Comparison of ENCODE assay signal across 11 cellular contexts in genomic region chr11:65353376-65353775, GRCh38. TPM values are rescaled to one million over a fixed set of nuclear protein-coding genes. Genes with fewer than 3 reads are reported as not detected.
DNase-seq lines count a peak whose midpoint lies in the region; ATAC-seq and TF ChIP-seq lines count a peak whose summit lies in the region.
"Had no signal": no experiment of that assay in that cellular context is flagged by ENCODE, and none has a peak within 500 bp of the region (broad histone marks: within the 10 kb centered on the region; RNA-seq: fewer than 3 reads in every experiment).

No MANE protein-coding gene starts in this region.

- no peak overlapping the region for H3K27ac ChIP-seq in CD8-positive, alpha-beta T cell (ENCODE audit: low read depth, low read length)
- peak overlapping the region; percentile 98 for H3K27ac ChIP-seq in neutrophil

- H3K36me3 ChIP-seq in CD8-positive, alpha-beta T cell (ENCODE audit: insufficient read depth, low read length) = peaks cover 26% of the 10 kb centered on the region
- H3K36me3 ChIP-seq in neutrophil = peaks cover 51% of the 10 kb centered on the region

- POLR2A ChIA-PET in CD8-positive, alpha-beta T cell (lab: Charles Lee) = interaction anchor here (1.1 to 1.4 kb wide), 3 partner anchors 20 to 172 kb away, joined by 3 to 4 read pairs (median 3); partner anchors contain the start of genes DPF2 and MALAT1

- CTCF ChIA-PET in CD8-positive, alpha-beta T cell (lab: Charles Lee) = interaction anchor here (0.9 to 6.2 kb wide), 6 partner anchors 24 to 177 kb away, joined by 3 to 25 read pairs (median 4); partner anchors contain the start of gene CDC42EP2

- no peak for ATAC-seq in CD8-positive, alpha-beta T cell
- ATAC-seq in effector memory CD8-positive, alpha-beta T cell (replicated peaks) = no peak

- peak overlapping the region; percentile 77 for H3K4me3 Mint-ChIP-seq in CD8-positive, alpha-beta T cell
- H3K4me3 Mint-ChIP-seq in effector memory CD8-positive, alpha-beta T cell = peak overlapping the region; percentile 67 to 76

- H3K4me1 Mint-ChIP-seq in CD8-positive, alpha-beta T cell (ENCODE audit: low read depth) = peaks cover 13% of the 10 kb centered on the region
- peaks cover 12 to 14% of the 10 kb centered on the region in 2 donors for H3K4me1 Mint-ChIP-seq in effector memory CD8-positive, alpha-beta T cell (ENCODE audit: low read depth in 2 of 2)

- no peaks in the 10 kb centered on the region for H3K27me3 Mint-ChIP-seq in CD8-positive, alpha-beta T cell (ENCODE audit: low read depth)
- H3K27me3 Mint-ChIP-seq in effector memory CD8-positive, alpha-beta T cell = no peaks in the 10 kb centered on the region

- H3K27me3 ChIP-seq in CD8-positive, alpha-beta T cell (ENCODE audit: insufficient read depth, low read length) = no peaks in the 10 kb centered on the region
- peaks cover 18% of the 10 kb centered on the region for H3K27me3 ChIP-seq in neutrophil
- H3K27me3 ChIP-seq: right atrium auricular region had no signal

- peaks cover 40% of the 10 kb centered on the region for H3K36me3 Mint-ChIP-seq in CD8-positive, alpha-beta T cell
- H3K36me3 Mint-ChIP-seq in effector memory CD8-positive, alpha-beta T cell (ENCODE audit: insufficient read depth) = peaks cover 70% of the 10 kb centered on the region

- peak overlapping the region; percentile 81 for H3K27ac Mint-ChIP-seq in CD8-positive, alpha-beta T cell
- peak overlapping the region; percentile 47 to 60 for H3K27ac Mint-ChIP-seq in effector memory CD8-positive, alpha-beta T cell

- no peaks in the 10 kb centered on the region for H3K9me3 ChIP-seq in CD8-positive, alpha-beta T cell (ENCODE audit: low read length)
- no peaks in the 10 kb centered on the region for H3K9me3 ChIP-seq in neutrophil
- H3K9me3 ChIP-seq: left lung, right atrium auricular region, SK-N-SH had no signal

- no peak overlapping the region for H3K4me3 ChIP-seq in CD8-positive, alpha-beta T cell (ENCODE audit: low read depth, low read length)
- H3K4me3 ChIP-seq in neutrophil (ENCODE audit: low read depth in 1 of 2, low read length in 1 of 2) = no peak overlapping the region

- peaks cover 6% of the 10 kb centered on the region for H3K4me1 ChIP-seq in CD8-positive, alpha-beta T cell (ENCODE audit: insufficient read depth, low read length)
- peaks cover 12 to 19% of the 10 kb centered on the region in 2 experiments for H3K4me1 ChIP-seq in neutrophil (ENCODE audit: control insufficient read depth in 1 of 2, insufficient read depth in 1 of 2, low read depth in 1 of 2, low read length in 1 of 2)

- H3K9me3 Mint-ChIP-seq in CD8-positive, alpha-beta T cell = no peaks in the 10 kb centered on the region
- no peaks in the 10 kb centered on the region for H3K9me3 Mint-ChIP-seq in effector memory CD8-positive, alpha-beta T cell

- no peak for DNase-seq in CD8-positive, alpha-beta T cell
- peak; percentile 17 for DNase-seq in NCI-H69 (lab: John Stamatoyannopoulos, UW)
- DNase-seq in effector memory CD8-positive, alpha-beta T cell = no peak
- DNase-seq in UCSD-AML1 (lab: John Stamatoyannopoulos, UW; ENCODE audit: unreplicated experiment) = no peak
- no peak for DNase-seq in AML-193 (lab: John Stamatoyannopoulos, UW)
- no peak for DNase-seq in HK-2 (ENCODE audit: unreplicated experiment)
- DNase-seq in NCI-H2196 (lab: John Stamatoyannopoulos, UW; ENCODE audit: unreplicated experiment) = no peak
- DNase-seq: left lung, SK-N-SH had no signal

- TF ChIP-seq CTCF in CD8-positive, alpha-beta T cell (IDR thresholded peaks at IDR 0.05) = no peak
- no peak for TF ChIP-seq CTCF in neutrophil (IDR thresholded peaks at IDR 0.05)

- intact Hi-C loops in CD8-positive, alpha-beta T cell (cut with DNase I, micrococcal nuclease) = no loop called here

RNA-seq across cellular contexts. Expression of gene TIGD3, which starts 1.2 kb away (rescaled TPM):
- under 1 TPM; 0.35 to 0.75 TPM for total RNA-seq in CD8-positive, alpha-beta T cell

RNA-seq across cellular contexts. Expression of gene DPF2, which starts 19.7 kb away (rescaled TPM):
- total RNA-seq in CD8-positive, alpha-beta T cell = 10 to 100 TPM; 71.4 to 71.5 TPM

RNA-seq across cellular contexts. Expression of gene SLC25A45, which starts 29.1 kb away (rescaled TPM):
- total RNA-seq in CD8-positive, alpha-beta T cell = 10 to 100 TPM; 27.8 to 29.6 TPM

RNA-seq across cellular contexts. Expression of gene FRMD8, which starts 33.1 kb away (rescaled TPM):
- 10 to 100 TPM; 18.4 to 20.8 TPM for total RNA-seq in CD8-positive, alpha-beta T cell

RNA-seq across cellular contexts. Expression of gene CDC42EP2, which starts 38.7 kb away (rescaled TPM):
- under 1 TPM; 0.67 to 0.76 TPM for total RNA-seq in CD8-positive, alpha-beta T cell
